Comparison of ENCODE assay signal across 24 cellular contexts in the genomic region with DNA sequence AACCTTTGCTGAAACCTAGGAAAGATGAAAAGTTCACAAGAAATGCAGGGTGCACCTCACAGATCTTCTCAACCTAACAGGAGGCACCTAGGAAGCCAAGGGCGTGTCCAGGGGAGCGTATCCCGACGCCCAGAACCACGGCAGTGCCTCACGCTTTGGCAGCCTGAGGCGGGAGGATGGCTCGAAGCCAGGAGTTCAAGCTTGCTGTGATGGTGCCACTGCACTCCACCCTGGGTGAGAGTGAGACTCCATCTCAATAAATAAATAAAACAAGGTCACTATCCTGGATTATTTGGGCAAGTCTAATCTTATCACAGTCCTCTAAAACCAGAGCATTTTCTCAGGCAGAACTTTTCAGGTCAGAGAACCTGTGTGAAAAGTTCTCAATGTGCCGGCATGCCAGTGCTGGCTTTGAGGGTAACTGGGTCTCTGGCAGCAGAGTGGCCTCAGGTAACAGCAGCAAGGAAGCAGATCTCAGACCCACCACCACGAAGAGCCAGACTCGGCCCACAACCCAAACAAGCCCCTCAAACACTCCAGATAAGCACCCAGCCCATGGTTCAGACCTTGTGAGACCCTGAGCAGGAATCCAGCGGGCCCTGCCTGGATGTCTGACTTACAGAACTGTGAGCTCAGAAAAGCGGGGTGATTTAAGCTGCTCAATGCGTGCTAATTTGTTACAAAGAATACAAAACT. TPM values are rescaled to one million over a fixed set of nuclear protein-coding genes. Genes with fewer than 3 reads are reported as not detected.
A peak's percentile ranks its signal among the peaks of the same experiment; 100 is the strongest.
DNase-seq lines count a peak whose midpoint lies in the region; ATAC-seq and TF ChIP-seq lines count a peak whose summit lies in the region.
"Had no signal": no experiment of that assay in that cellular context is flagged by ENCODE, and none has a peak within 500 bp of the region (broad histone marks: within the 10 kb centered on the region; RNA-seq: fewer than 3 reads in every experiment).

No MANE protein-coding gene starts in this region.

- no peak overlapping the region for H2BK120ac ChIP-seq in neuronal stem cell (ENCODE audit: low read depth, low read length)

- intact Hi-C loops in activated CD4-positive, alpha-beta T cell treated with anti-CD3 and anti-CD28 coated beads for 36 hours (cut with DNase I, micrococcal nuclease), result loop anchor here in 1 of 2 experiments (5.0 kb wide), 1 partner anchor 174 kb away; no protein-coding TSS in a partner anchor
- intact Hi-C loops in activated CD4-positive, alpha-beta T cell treated with anti-CD3 and anti-CD28 coated beads, Interleukin-2, amount 10 ng/mL, durations not matched to agents 24 days and 14 days (cut with micrococcal nuclease), result no loop called here
- intact Hi-C loops in left ventricle myocardium superior (cut with micrococcal nuclease) (no loop called here), ovary (cut with DNase I) (no loop called here)

- no peak overlapping the region for H3K23ac ChIP-seq in neuronal stem cell (ENCODE audit: low read depth, low read length, poor library complexity)

- H3K9me3 Mint-ChIP-seq in activated CD4-positive, alpha-beta T cell treated with anti-CD3 and anti-CD28 coated beads for 36 hours (ENCODE audit: low read depth), result no peaks in the 10 kb centered on the region
- H3K9me3 Mint-ChIP-seq in activated CD4-positive, alpha-beta T cell treated with anti-CD3 and anti-CD28 coated beads, Interleukin-2, amount 10 ng/mL, durations not matched to agents 24 days and 14 days, result no peaks in the 10 kb centered on the region
- H3K9me3 Mint-ChIP-seq: activated T-cell treated with anti-CD3 and anti-CD28 coated beads, Interleukin-2, amount 50 U/mL, for 72 hours; H9; immature natural killer cell; naive B cell had no signal

- peak overlapping the region; percentile 2 for H3K27ac Mint-ChIP-seq in activated CD4-positive, alpha-beta T cell treated with anti-CD3 and anti-CD28 coated beads for 36 hours
- H3K27ac Mint-ChIP-seq in activated CD4-positive, alpha-beta T cell treated with anti-CD3 and anti-CD28 coated beads, Interleukin-2, amount 10 ng/mL, durations not matched to agents 24 days and 14 days, result no peak overlapping the region
- H3K27ac Mint-ChIP-seq: immature natural killer cell had no signal

- H4K91ac ChIP-seq in neuronal stem cell (ENCODE audit: low read depth, low read length, poor library complexity), result no peak overlapping the region

- no peak overlapping the region for H3K14ac ChIP-seq in neuronal stem cell (ENCODE audit: low read length)

- H3K27me3 Mint-ChIP-seq in activated CD4-positive, alpha-beta T cell treated with anti-CD3 and anti-CD28 coated beads for 36 hours, result no peaks in the 10 kb centered on the region
- no peaks in the 10 kb centered on the region for H3K27me3 Mint-ChIP-seq in activated CD4-positive, alpha-beta T cell treated with anti-CD3 and anti-CD28 coated beads, Interleukin-2, amount 10 ng/mL, durations not matched to agents 24 days and 14 days
- H3K27me3 Mint-ChIP-seq: activated naive CD8-positive, alpha-beta T cell; naive B cell had no signal

- TF ChIP-seq POLR2A in ovary (IDR thresholded peaks at IDR 0.05), result no peak

- H3K36me3 ChIP-seq in neuronal stem cell (replicated peaks in 1 of 2; ENCODE audit: control insufficient read depth in 2 of 2, insufficient read depth in 2 of 2, low read length in 2 of 2) (peaks cover 32 to 84% of the 10 kb centered on the region in 2 donors), ovary (no peaks in the 10 kb centered on the region)

- no peak for TF ChIP-seq EP300 in ovary (IDR thresholded peaks at IDR 0.05)

- peak overlapping the region; percentile 7; the same call in 1 of the 2 replicates for H3K27ac ChIP-seq in VCaP
- no peak overlapping the region for H3K27ac ChIP-seq in neuronal stem cell (replicated peaks; ENCODE audit: low read length)
- no peak overlapping the region for H3K27ac ChIP-seq in ovary
- H3K27ac ChIP-seq: 22Rv1, parathyroid adenoma, tibial artery had no signal

- no peak overlapping the region for H3K4me3 Mint-ChIP-seq in activated CD4-positive, alpha-beta T cell treated with anti-CD3 and anti-CD28 coated beads for 36 hours
- H3K4me3 Mint-ChIP-seq in activated CD4-positive, alpha-beta T cell treated with anti-CD3 and anti-CD28 coated beads, Interleukin-2, amount 10 ng/mL, durations not matched to agents 24 days and 14 days, result no peak overlapping the region
- H3K4me3 Mint-ChIP-seq: activated naive CD8-positive, alpha-beta T cell; activated T-cell treated with anti-CD3 and anti-CD28 coated beads, Interleukin-2, amount 50 U/mL, for 72 hours; H9; immature natural killer cell had no signal

- peaks cover 17% of the 10 kb centered on the region for H3K79me1 ChIP-seq in neuronal stem cell (ENCODE audit: low read depth, low read length)

- H2AFZ ChIP-seq in neuronal stem cell (ENCODE audit: low read length), result no peak overlapping the region
- H2AFZ ChIP-seq: parathyroid adenoma had no signal

- H2BK5ac ChIP-seq in neuronal stem cell (ENCODE audit: low read length), result peak overlapping the region; percentile 10

- H3K18ac ChIP-seq in neuronal stem cell (ENCODE audit: low read length), result no peak overlapping the region

- H3K4me1 ChIP-seq in neuronal stem cell (ENCODE audit: control insufficient read depth in 2 of 2, insufficient read depth in 1 of 2, low read depth in 1 of 2, low read length in 2 of 2) (no peaks in the 10 kb centered on the region), ovary (ENCODE audit: insufficient read depth) (no peaks in the 10 kb centered on the region)
- H3K4me1 ChIP-seq: parathyroid adenoma had no signal

- CTCF ChIA-PET in activated CD4-positive, alpha-beta T cell treated with anti-CD3 and anti-CD28 coated beads for 36 hours (lab: Charles Lee), result no interaction called here

- no CpG with 5 or more reads among the region's 14 CpGs for WGBS in neuronal stem cell (ENCODE audit: extremely low coverage in 2 of 2, insufficient read length in 2 of 2, insufficient replicate concordance in 1 of 2), 2 donors
- WGBS in ovary, 3 donors, result 81 to 84% (median 83%) methylated on average over 14 of the region's 14 CpGs

- no peak for ATAC-seq in activated CD4-positive, alpha-beta T cell treated with anti-CD3 and anti-CD28 coated beads for 36 hours
- ATAC-seq in left ventricle myocardium superior (peak; percentile 85), HG02938 (IDR thresholded peaks at IDR 0.05; ENCODE audit: unreplicated experiment) (no peak)
- ATAC-seq: activated T-cell treated with anti-CD3 and anti-CD28 coated beads, Interleukin-2, amount 50 U/mL, for 72 hours; stimulated activated naive CD8-positive, alpha-beta T cell treated with anti-CD3 and anti-CD28 coated beads, Interleukin-15, Interleukin-2, amounts not matched to agents 100 U/mL and 50 U/mL, for 24 hours had no signal

- no peak overlapping the region for H4K8ac ChIP-seq in neuronal stem cell (ENCODE audit: low read depth, low read length)

- no peak overlapping the region for H2BK15ac ChIP-seq in neuronal stem cell (ENCODE audit: low read length)

- H3K27me3 ChIP-seq in neuronal stem cell (ENCODE audit: control insufficient read depth in 3 of 3, insufficient read depth in 3 of 3, low read depth in 1 of 3, low read length in 3 of 3), result no peaks in the 10 kb centered on the region
- no peaks in the 10 kb centered on the region for H3K27me3 ChIP-seq in ovary
- H3K27me3 ChIP-seq: tibial artery had no signal

- H3K36me3 Mint-ChIP-seq in activated CD4-positive, alpha-beta T cell treated with anti-CD3 and anti-CD28 coated beads for 36 hours (ENCODE audit: low read depth), result peaks cover 57% of the 10 kb centered on the region
- H3K36me3 Mint-ChIP-seq in activated CD4-positive, alpha-beta T cell treated with anti-CD3 and anti-CD28 coated beads, Interleukin-2, amount 10 ng/mL, durations not matched to agents 24 days and 14 days (ENCODE audit: low read depth), result peaks cover 51% of the 10 kb centered on the region

- H3K4me2 ChIP-seq in neuronal stem cell (ENCODE audit: insufficient read depth, low read length, poor library complexity, severe bottlenecking), result no peak overlapping the region

- no peak overlapping the region for H3K9ac ChIP-seq in neuronal stem cell (ENCODE audit: low read depth, low read length, poor library complexity)
- H3K9ac ChIP-seq: parathyroid adenoma had no signal

- H3K4me1 Mint-ChIP-seq in activated CD4-positive, alpha-beta T cell treated with anti-CD3 and anti-CD28 coated beads for 36 hours, result peaks cover 20% of the 10 kb centered on the region
- H3K4me1 Mint-ChIP-seq in activated CD4-positive, alpha-beta T cell treated with anti-CD3 and anti-CD28 coated beads, Interleukin-2, amount 10 ng/mL, durations not matched to agents 24 days and 14 days, result peaks cover 16% of the 10 kb centered on the region
- H3K4me1 Mint-ChIP-seq: H9 had no signal

- POLR2A ChIA-PET in activated CD4-positive, alpha-beta T cell treated with anti-CD3 and anti-CD28 coated beads for 36 hours (lab: Charles Lee), result no interaction called here

- H3K4ac ChIP-seq in neuronal stem cell (ENCODE audit: low read length), result no peak overlapping the region

- H3K9me3 ChIP-seq in neuronal stem cell (replicated peaks in 1 of 2; ENCODE audit: control insufficient read depth in 2 of 2, insufficient read depth in 1 of 2, low read depth in 1 of 2, low read length in 2 of 2), result no peaks in the 10 kb centered on the region
- H3K9me3 ChIP-seq in ovary, result no peaks in the 10 kb centered on the region
- H3K9me3 ChIP-seq: tibial artery had no signal

- H3K4me3 ChIP-seq in neuronal stem cell (ENCODE audit: low read length in 2 of 2) (no peak overlapping the region), ovary (no peak overlapping the region)
- H3K4me3 ChIP-seq: lung, tibial artery had no signal

- no peak for DNase-seq in activated CD4-positive, alpha-beta T cell treated with anti-CD3 and anti-CD28 coated beads for 36 hours
- no peak for DNase-seq in activated CD4-positive, alpha-beta T cell treated with anti-CD3 and anti-CD28 coated beads, Interleukin-2, amount 10 ng/mL, durations not matched to agents 24 days and 14 days
- DNase-seq in left ventricle myocardium superior (peak; percentile 74), neuronal stem cell (ENCODE audit: low spot score) (no peak), ovary (no peak)
- no peak for DNase-seq in activated naive CD4-positive, alpha-beta T cell (lab: John Stamatoyannopoulos, UW)
- DNase-seq: activated T-cell treated with anti-CD3 and anti-CD28 coated beads, Interleukin-2, amount 50 U/mL, for 72 hours; COR-L47; effector memory CD4-positive, alpha-beta T cell; H9; immature natural killer cell; naive B cell; NCI-H187; NCI-H82; stimulated activated CD4-positive, alpha-beta T cell treated with anti-CD3 and anti-CD28 coated beads, Interleukin-2, amount 100 ng/mL, for 24 hours; stimulated activated naive CD8-positive, alpha-beta T cell treated with anti-CD3 and anti-CD28 coated beads, Interleukin-15, Interleukin-2, amounts not matched to agents 100 U/mL and 50 U/mL, for 24 hours; tibial artery had no signal

- TF ChIP-seq CTCF in VCaP (conservative IDR thresholded peaks at IDR 0.05) (no peak), ovary (IDR thresholded peaks at IDR 0.05) (no peak)

- H2BK12ac ChIP-seq in neuronal stem cell (ENCODE audit: low read length), result no peak overlapping the region

- no peak overlapping the region for H2AK5ac ChIP-seq in neuronal stem cell (ENCODE audit: low read depth, low read length)

RNA-seq across cellular contexts. Expression of a gene that starts 11.7 kb away (rescaled TPM):
- total RNA-seq in activated CD4-positive, alpha-beta T cell treated with anti-CD3 and anti-CD28 coated beads for 36 hours, result 10 to 100 TPM; 14.4 to 16.9 TPM
- total RNA-seq in activated CD4-positive, alpha-beta T cell treated with anti-CD3 and anti-CD28 coated beads, Interleukin-2, amount 10 ng/mL, durations not matched to agents 24 days and 14 days, result 6.8 and 8.1 TPM in 2 replicates
- total RNA-seq in left ventricle myocardium superior, result 14.5 TPM
- polyA plus RNA-seq in neuronal stem cell (2013, experiment 1 of 2), result 2.1 TPM
- polyA plus RNA-seq in neuronal stem cell (2013, experiment 2 of 2), result 2.0 TPM
- 10 to 100 TPM in 6 of 7 donors, 1 to 10 TPM in 1; 7.6 to 26.2 (median 12.3) TPM for total RNA-seq in ovary
- polyA plus RNA-seq in ovary, result 10 to 100 TPM; 11.4 to 15.9 TPM
- total RNA-seq: H9, HT1080 had no signal

RNA-seq across cellular contexts. Expression of a gene that starts 12.2 kb away (rescaled TPM):
- 100 to 1,000 TPM; 150 to 194 TPM for total RNA-seq in activated CD4-positive, alpha-beta T cell treated with anti-CD3 and anti-CD28 coated beads for 36 hours
- 198 and 210 TPM in 2 replicates for total RNA-seq in activated CD4-positive, alpha-beta T cell treated with anti-CD3 and anti-CD28 coated beads, Interleukin-2, amount 10 ng/mL, durations not matched to agents 24 days and 14 days
- total RNA-seq in left ventricle myocardium superior (91.0 TPM), ovary (10 to 100 TPM in 6 of 7 donors, 1 to 10 TPM in 1; 9.4 to 57.1 (median 42.3) TPM)
- 113 TPM for polyA plus RNA-seq in neuronal stem cell (2013, experiment 1 of 2)
- 115 TPM for polyA plus RNA-seq in neuronal stem cell (2013, experiment 2 of 2)
- 10 to 100 TPM; 21.5 to 47.9 TPM for polyA plus RNA-seq in ovary

RNA-seq across cellular contexts. Expression of a gene that starts 24.7 kb away (rescaled TPM):
- total RNA-seq in activated CD4-positive, alpha-beta T cell treated with anti-CD3 and anti-CD28 coated beads for 36 hours, result 10 to 100 TPM; 23.4 to 28.5 TPM
- 45.6 and 46.5 TPM in 2 replicates for total RNA-seq in activated CD4-positive, alpha-beta T cell treated with anti-CD3 and anti-CD28 coated beads, Interleukin-2, amount 10 ng/mL, durations not matched to agents 24 days and 14 days
- total RNA-seq in left ventricle myocardium superior (28.9 TPM), ovary (10 to 100 TPM; 16.3 to 31.1 (median 27.0) TPM)
- 19.1 TPM for polyA plus RNA-seq in neuronal stem cell (2013, experiment 1 of 2)
- 18.6 TPM for polyA plus RNA-seq in neuronal stem cell (2013, experiment 2 of 2)
- 10 to 100 TPM in 1 of 2 donors, 1 to 10 TPM in 1; 2.1 to 27.8 TPM for polyA plus RNA-seq in ovary

RNA-seq across cellular contexts. Expression of a gene that starts 58.1 kb away (rescaled TPM):
- 10 to 100 TPM; 32.2 to 39.1 TPM for total RNA-seq in activated CD4-positive, alpha-beta T cell treated with anti-CD3 and anti-CD28 coated beads for 36 hours
- total RNA-seq in activated CD4-positive, alpha-beta T cell treated with anti-CD3 and anti-CD28 coated beads, Interleukin-2, amount 10 ng/mL, durations not matched to agents 24 days and 14 days, result 46.0 and 49.9 TPM in 2 replicates
- total RNA-seq in left ventricle myocardium superior (23.4 TPM), ovary (10 to 100 TPM; 13.7 to 31.9 (median 18.2) TPM)
- 19.9 TPM for polyA plus RNA-seq in neuronal stem cell (2013, experiment 1 of 2)
- 19.0 TPM for polyA plus RNA-seq in neuronal stem cell (2013, experiment 2 of 2)
- polyA plus RNA-seq in ovary, result 10 to 100 TPM; 14.7 to 16.9 TPM
